In the genomic region with DNA sequence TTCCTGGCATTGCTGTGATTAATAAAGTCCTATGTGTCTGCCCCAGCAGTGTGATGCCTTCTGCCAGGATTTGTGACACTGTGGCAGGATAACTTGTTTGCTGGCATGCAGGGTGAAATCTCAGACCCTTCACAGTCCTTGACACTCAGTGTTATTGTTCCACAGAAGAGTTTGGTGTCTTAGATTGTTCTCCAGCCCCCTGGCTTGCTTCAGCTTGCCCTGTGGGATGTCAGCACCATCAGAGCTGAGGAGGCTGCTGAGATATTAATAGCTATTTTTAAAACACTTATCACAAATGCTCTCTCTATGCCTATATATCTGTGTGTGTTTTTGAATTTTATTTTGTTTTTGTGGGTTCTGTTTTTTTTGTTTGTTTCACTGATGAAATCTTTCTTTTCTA, we compare ENCODE assay signal across 1 cellular context.
TF ChIP-seq lines count a peak whose summit lies in the region.

No MANE protein-coding gene starts in this region.

TF ChIP-seq in IMR-90, 13 proteins besides CTCF, POLR2A, EP300 and RAD21 (continued from another document):
- TF ChIP-seq, protein P1, sequence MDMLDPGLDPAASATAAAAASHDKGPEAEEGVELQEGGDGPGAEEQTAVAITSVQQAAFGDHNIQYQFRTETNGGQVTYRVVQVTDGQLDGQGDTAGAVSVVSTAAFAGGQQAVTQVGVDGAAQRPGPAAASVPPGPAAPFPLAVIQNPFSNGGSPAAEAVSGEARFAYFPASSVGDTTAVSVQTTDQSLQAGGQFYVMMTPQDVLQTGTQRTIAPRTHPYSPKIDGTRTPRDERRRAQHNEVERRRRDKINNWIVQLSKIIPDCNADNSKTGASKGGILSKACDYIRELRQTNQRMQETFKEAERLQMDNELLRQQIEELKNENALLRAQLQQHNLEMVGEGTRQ (IDR thresholded peaks at IDR 0.05; ENCODE audit: low read depth, low read length) = no peak
- TF ChIP-seq MAZ (IDR thresholded peaks at IDR 0.05; ENCODE audit: borderline replicate concordance, low read depth, low read length) = no peak
- TF ChIP-seq RFX5 (IDR thresholded peaks at IDR 0.05; ENCODE audit: low read depth, low read length) = no peak
- no peak for TF ChIP-seq SMC3 (IDR thresholded peaks at IDR 0.05; ENCODE audit: low read depth, low read length)
TF ChIP-seq in IMR-90: peak in this region for 0.
